12 cellular contexts compared by ENCODE assay signal in genomic region chr17:4536742-4537411, GRCh38. TPM values are rescaled to one million over a fixed set of nuclear protein-coding genes. Genes with fewer than 3 reads are reported as not detected.
DNase-seq lines count a peak whose midpoint lies in the region; ATAC-seq and TF ChIP-seq lines count a peak whose summit lies in the region.
"Had no signal": no experiment of that assay in that cellular context is flagged by ENCODE, and none has a peak within 500 bp of the region (broad histone marks: within the 10 kb centered on the region; RNA-seq: fewer than 3 reads in every experiment).

No MANE protein-coding gene starts in this region.

- H3K9me3 ChIP-seq in RWPE2 (ENCODE audit: severe bottlenecking): no peaks in the 10 kb centered on the region
- H3K9me3 ChIP-seq in gastrocnemius medialis: no peaks in the 10 kb centered on the region

- H3K36me3 ChIP-seq in RWPE2 (ENCODE audit: low read depth) (peaks cover 33% of the 10 kb centered on the region), gastrocnemius medialis (peaks cover 0 to 21% of the 10 kb centered on the region in 2 donors)

- WGBS in lower leg skin, 2 donors: 20% methylated on average over 14 to 18 of the region's 18 CpGs

- H3K36me3 Mint-ChIP-seq in glutamatergic neuron (ENCODE audit: unreplicated experiment): peaks cover 3% of the 10 kb centered on the region

- no peak for TF ChIP-seq CTCF in RWPE2 (IDR thresholded peaks at IDR 0.05; ENCODE audit: poor library complexity, severe bottlenecking)
- TF ChIP-seq CTCF in glutamatergic neuron (IDR thresholded peaks at IDR 0.05; ENCODE audit: partially characterized antibody, unreplicated experiment): no peak
- no peak for TF ChIP-seq CTCF in gastrocnemius medialis (IDR thresholded peaks at IDR 0.05 in 4 of 5, conservative IDR thresholded peaks at IDR 0.05 in 1 of 5)
- no peak for TF ChIP-seq CTCF in lower leg skin (IDR thresholded peaks at IDR 0.05)

- H3K27me3 Mint-ChIP-seq in glutamatergic neuron (ENCODE audit: unreplicated experiment): peaks cover 6% of the 10 kb centered on the region

- H3K4me1 ChIP-seq in RWPE2 (ENCODE audit: insufficient read depth, poor library complexity, severe bottlenecking) (no peaks in the 10 kb centered on the region), gastrocnemius medialis (peaks cover 47 to 59% of the 10 kb centered on the region in 2 donors)

- in situ Hi-C loops in gastrocnemius medialis (cut with MboI; ENCODE audit: low sequenced_read_pairs in 4 of 4): no loop called here

- H3K27ac Mint-ChIP-seq in glutamatergic neuron (ENCODE audit: unreplicated experiment): no peak overlapping the region
- H3K27ac Mint-ChIP-seq: T-helper 2 cell treated with Interferon-gamma antibody and Interleukin-4, amounts not matched to agents 5 μg/mL and 100 μg/mL, for 36 hours had no signal

- H3K27ac ChIP-seq in RWPE2 (ENCODE audit: poor library complexity, severe bottlenecking) (no peak overlapping the region), gastrocnemius medialis (peak overlapping the region; percentile 12 to 76 (median 66))

- H3K4me3 Mint-ChIP-seq in glutamatergic neuron (ENCODE audit: unreplicated experiment): no peak overlapping the region
- H3K4me3 Mint-ChIP-seq: T-helper 2 cell treated with Interferon-gamma antibody and Interleukin-4, amounts not matched to agents 5 μg/mL and 100 μg/mL, for 36 hours had no signal

- ATAC-seq in RWPE2 (ENCODE audit: low read depth) (peak; percentile 8; the same call in 1 of the 3 replicates), gastrocnemius medialis (peak in 1 of 2 donors; percentile 22)

- DNase-seq in Daoy (ENCODE audit: low read depth): peak; percentile 67
- no peak for DNase-seq in RWPE2 (ENCODE audit: low spot score)
- peak; percentile 19 for DNase-seq in glutamatergic neuron
- no peak for DNase-seq in gastrocnemius medialis
- DNase-seq in lower leg skin (ENCODE audit: low spot score in 2 of 2): no peak
- no peak for DNase-seq in NCI-H1048 (lab: John Stamatoyannopoulos, UW)
- no peak for DNase-seq in NCI-H1694 (lab: John Stamatoyannopoulos, UW)
- DNase-seq in activated CD4-positive, alpha-beta T cell treated with anti-CD3 and anti-CD28 coated beads for 1 hour: no peak
- DNase-seq: effector memory CD4-positive, alpha-beta T cell; NCI-H774 had no signal

- no peak for TF ChIP-seq POLR2A in gastrocnemius medialis (IDR thresholded peaks at IDR 0.05)
- TF ChIP-seq POLR2A in lower leg skin (IDR thresholded peaks at IDR 0.05): no peak

- H3K27me3 ChIP-seq in RWPE2 (ENCODE audit: insufficient read depth, poor library complexity, severe bottlenecking) (no peaks in the 10 kb centered on the region), gastrocnemius medialis (no peaks in the 10 kb centered on the region)

- peaks cover 4% of the 10 kb centered on the region for H3K9me3 Mint-ChIP-seq in glutamatergic neuron (ENCODE audit: unreplicated experiment)
- H3K9me3 Mint-ChIP-seq: T-helper 2 cell treated with Interferon-gamma antibody and Interleukin-4, amounts not matched to agents 5 μg/mL and 100 μg/mL, for 36 hours had no signal

- intact Hi-C loops in gastrocnemius medialis (cut with DNase I; ENCODE audit: low total_unique reads) (no loop called here), lower leg skin (cut with DNase I; ENCODE audit: low total_unique reads) (no loop called here)

- peaks cover 3% of the 10 kb centered on the region for H3K4me1 Mint-ChIP-seq in glutamatergic neuron (ENCODE audit: low read depth, unreplicated experiment)

- H3K4me3 ChIP-seq in RWPE2 (ENCODE audit: severe bottlenecking): no peak overlapping the region
- peak overlapping the region in 1 of 4 donors; percentile 3 for H3K4me3 ChIP-seq in gastrocnemius medialis
- H3K4me3 ChIP-seq in lower leg skin (ENCODE audit: low read depth, poor library complexity, severe bottlenecking): no peak overlapping the region

RNA-seq across cellular contexts. Expression of gene MYBBP1A, which starts 18.3 kb away (rescaled TPM):
- 174 and 179 TPM in 2 replicates for total RNA-seq in Daoy (2014; rRNA removed; shearing (Covaris generic))
- 44.8 TPM for total RNA-seq in glutamatergic neuron (ENCODE audit: unreplicated experiment)
- total RNA-seq in gastrocnemius medialis: 10 to 100 TPM; 42.5 to 60.2 (median 48.9) TPM
- total RNA-seq in lower leg skin: 10 to 100 TPM; 53.9 to 83.7 (median 54.5) TPM

RNA-seq across cellular contexts. Expression of gene GGT6, which starts 23.5 kb away (rescaled TPM):
- total RNA-seq in Daoy (2014; rRNA removed; shearing (Covaris generic)): not detected in 2 replicates
- total RNA-seq in glutamatergic neuron (ENCODE audit: unreplicated experiment) (not detected), gastrocnemius medialis (under 1 TPM in 1 of 4 donors, not detected in 3; 0.63 TPM), lower leg skin (100 to 1,000 TPM; 133 to 232 (median 184) TPM)
- total RNA-seq: mononuclear cell had no signal

RNA-seq across cellular contexts. Expression of gene SPNS2, which starts 38.2 kb away (rescaled TPM):
- total RNA-seq in Daoy (2014; rRNA removed; shearing (Covaris generic)): not detected in 2 replicates
- total RNA-seq in glutamatergic neuron (ENCODE audit: unreplicated experiment): 73.0 TPM
- 1 to 10 TPM; 2.7 to 6.2 (median 4.2) TPM for total RNA-seq in gastrocnemius medialis
- total RNA-seq in lower leg skin: 100 to 1,000 TPM in 1 of 4 donors, 10 to 100 TPM in 3; 74.9 to 132 (median 87.5) TPM

RNA-seq across cellular contexts. Expression of gene SMTNL2, which starts 47.5 kb away (rescaled TPM):
- total RNA-seq in Daoy (2014; rRNA removed; shearing (Covaris generic)): not detected in 2 replicates
- 22.0 TPM for total RNA-seq in glutamatergic neuron (ENCODE audit: unreplicated experiment)
- 100 to 1,000 TPM; 110 to 588 (median 420) TPM for total RNA-seq in gastrocnemius medialis
- total RNA-seq in lower leg skin: 1 to 10 TPM in 2 of 4 donors, under 1 TPM in 1, not detected in 1; 0.25 to 3.0 (median 1.0) TPM
- total RNA-seq: mononuclear cell had no signal

Comparison
In these comparisons a context has a peak if more than half of its experiments do, and no peak if none do; other contexts are left out.
1. DNase-seq: peak in Daoy (single experiment) and glutamatergic neuron (single experiment); none in RWPE2 (single experiment), gastrocnemius medialis (0 of 2), lower leg skin (0 of 2), NCI-H1048 (single experiment), NCI-H1694 (single experiment) and activated CD4-positive, alpha-beta T cell treated with anti-CD3 and anti-CD28 coated beads for 1 hour (single experiment).
2. RNA of gene GGT6, which starts 23.5 kb away (total RNA-seq): 133 to 232 TPM in lower leg skin; not detected in glutamatergic neuron (single experiment), not detected in Daoy and 0.63 TPM in gastrocnemius medialis; every median in the first group is over 10 times any median in the second.
3. RNA of gene SPNS2, which starts 38.2 kb away (total RNA-seq): 74.9 to 132 TPM in lower leg skin and 73.0 TPM in glutamatergic neuron (single experiment); 2.7 to 6.2 TPM in gastrocnemius medialis and not detected in Daoy; every median in the first group is over 10 times any median in the second.